26 cellular contexts compared by ENCODE assay signal in genomic region chr14:33901429-33902155, GRCh38. TPM values are rescaled to one million over a fixed set of nuclear protein-coding genes. Genes with fewer than 3 reads are reported as not detected.
"Had no signal": no experiment of that assay in that cellular context is flagged by ENCODE, and none has a peak within 500 bp of the region (broad histone marks: within the 10 kb centered on the region; RNA-seq: fewer than 3 reads in every experiment).

No MANE protein-coding gene starts in this region.

- H3K4me2 ChIP-seq: SK-N-SH had no signal

- H3K27ac ChIP-seq: HL-60, RWPE1 had no signal

- H3K36me3 ChIP-seq: MG63 had no signal

- H3K9me3 ChIP-seq: MG63, SK-N-SH had no signal

- H3K4me3 ChIP-seq: MG63 had no signal

- H3K9ac ChIP-seq: SK-N-SH had no signal

- FAIRE-seq: HTR-8/SVneo had no signal

- DNase-seq: Karpas-422, KG1, MG63, NCI-H1092, NCI-H1105 treated with DMSO at 0.1 percent for 48 hours, NCI-H1417 treated with DMSO at 0.1 percent for 48 hours, NCI-H146, NCI-H187, NCI-H2029, NCI-H2081 treated with DMSO at 0.1 percent for 48 hours, NCI-H2171, NCI-H226, NCI-H446, NCI-H510A, NCI-H524 treated with DMSO at 0.1 percent for 48 hours, NCI-H69, NCI-H774, PC-3, SHP77, SK-N-SH, SW 1271 had no signal

- ATAC-seq: Panc1, PC-3 had no signal

- H3K27me3 ChIP-seq: MG63 had no signal

RNA-seq across cellular contexts. Expression of gene EGLN3, which starts 49.3 kb away (rescaled TPM):
- total RNA-seq: OCI-LY7 had no signal
